8 cellular contexts compared by ENCODE assay signal in the genomic region with DNA sequence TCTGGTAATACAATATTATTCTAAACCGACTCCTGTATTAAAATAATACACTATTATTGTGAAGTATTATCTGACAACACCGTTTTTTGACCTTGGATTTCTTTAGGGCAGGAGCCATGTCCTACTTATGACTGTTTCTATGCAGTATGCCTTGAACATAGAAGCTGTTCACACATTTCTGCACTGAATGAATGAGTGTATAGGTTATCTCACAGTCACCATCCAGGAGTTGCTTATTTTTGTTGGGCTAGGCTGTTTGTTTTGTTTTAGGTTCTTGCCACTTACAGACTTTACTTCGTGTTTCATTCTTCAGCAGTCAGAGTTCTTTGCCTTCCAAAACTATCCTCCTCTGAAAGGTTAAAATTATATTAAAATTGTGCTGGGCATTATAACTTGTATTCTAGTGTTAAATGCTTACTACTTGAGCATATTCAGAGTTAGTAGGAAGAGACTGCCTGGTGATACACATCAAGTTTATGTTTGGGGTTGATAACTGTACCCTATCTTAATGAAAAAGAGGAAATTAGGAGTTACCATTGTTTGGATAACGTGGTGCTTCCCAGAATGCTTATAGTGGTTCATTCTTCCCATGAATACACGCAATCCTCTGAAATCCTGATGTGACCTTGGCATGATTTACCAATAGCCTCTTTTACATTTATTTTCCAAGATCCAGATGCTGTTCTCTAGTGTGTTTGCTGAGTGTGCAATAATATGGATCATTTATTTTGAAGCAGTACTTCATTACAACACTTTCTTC. TPM values are rescaled to one million over a fixed set of nuclear protein-coding genes. Genes with fewer than 3 reads are reported as not detected.
DNase-seq lines count a peak whose midpoint lies in the region; ATAC-seq and TF ChIP-seq lines count a peak whose summit lies in the region.

No MANE protein-coding gene starts in this region.

- intact Hi-C loops in adrenal gland (cut with DNase I) (loop anchor here in 1 of 2 donors (5.0 kb wide), 1 partner anchor 122 kb away; no protein-coding TSS in a partner anchor), left lung (cut with DNase I) (no loop called here)

- peak in 1 of 2 donors; percentile 19 for TF ChIP-seq POLR2A in adrenal gland (IDR thresholded peaks at IDR 0.05)

- no peaks in the 10 kb centered on the region for H3K27me3 ChIP-seq in adrenal gland
- H3K27me3 ChIP-seq in left lung: no peaks in the 10 kb centered on the region

- peaks cover 33 to 53% of the 10 kb centered on the region in 2 donors for H3K4me1 ChIP-seq in adrenal gland (replicated peaks in 1 of 2)
- H3K4me1 ChIP-seq in left lung: peaks cover 14 to 60% of the 10 kb centered on the region in 2 donors

- TF ChIP-seq CTCF in AG04449 (IDR thresholded peaks at IDR 0.05; ENCODE audit: insufficient read depth, low read length, missing control alignments): no peak
- no peak for TF ChIP-seq CTCF in adrenal gland (IDR thresholded peaks at IDR 0.05)
- no peak for TF ChIP-seq CTCF in left lung (IDR thresholded peaks at IDR 0.05)

- WGBS in adrenal gland, 4 donors: 8 to 16% (median 13%) methylated on average over 5 of the region's 5 CpGs

- no peaks in the 10 kb centered on the region for H3K9me3 ChIP-seq in adrenal gland (replicated peaks in 1 of 3)
- no peaks in the 10 kb centered on the region for H3K9me3 ChIP-seq in left lung

- no peak for ATAC-seq in left lung

- H3K36me3 ChIP-seq in adrenal gland (replicated peaks in 1 of 2): no peaks in the 10 kb centered on the region
- H3K36me3 ChIP-seq in left lung: peaks cover 0 to 8% of the 10 kb centered on the region in 2 donors

- CTCF ChIA-PET in AG04449 (lab: Yijun Ruan, JAX): interaction anchor here (1.2 to 4.6 kb wide), 4 partner anchors 44 to 123 kb away, joined by 4 to 26 read pairs (median 8); no protein-coding TSS in a partner anchor

- POLR2A ChIA-PET in AG04449 (lab: Yijun Ruan, JAX): interaction anchor here (0.8 to 2.0 kb wide), 2 partner anchors 11 to 45 kb away, joined by 3 to 14 read pairs; no protein-coding TSS in a partner anchor

- H3K27ac ChIP-seq in adrenal gland (peak overlapping the region in 3 of 5 donors; percentile 64 to 91 (median 86)), left lung (peak overlapping the region; percentile 91 to 93)

- H3K4me3 ChIP-seq in AG04449 (ENCODE audit: low read depth, low read length) (peak overlapping the region; percentile 77), adrenal gland (peak overlapping the region in 2 of 4 donors; percentile 88 to 96), left lung (peak overlapping the region; percentile 89 to 91)

- DNase-seq in AG04449 (ENCODE audit: low read depth, low spot score) (no peak), HCEC 1CT (peak; percentile 55), adrenal gland (no peak), left lung (no peak), NCI-H526 (lab: John Stamatoyannopoulos, UW) (no peak), kidney tubule cell (ENCODE audit: low spot score) (no peak), NOMO-1 (lab: John Stamatoyannopoulos, UW; ENCODE audit: unreplicated experiment in 2 of 2) (no peak)
- DNase-seq in activated CD4-positive, CD25-positive, alpha-beta regulatory T cell (lab: John Stamatoyannopoulos, UW): no peak

RNA-seq across cellular contexts. Expression of gene RALA, which starts 1.7 kb away (rescaled TPM):
- total RNA-seq in adrenal gland (10 to 100 TPM; 24.1 to 58.6 (median 34.9) TPM), left lung (10 to 100 TPM; 45.8 to 46.6 TPM)
- 10 to 100 TPM; 15.4 to 45.6 (median 26.3) TPM for polyA plus RNA-seq in adrenal gland

RNA-seq across cellular contexts. Expression of gene YAE1, which starts 58.9 kb away (rescaled TPM):
- total RNA-seq in adrenal gland (10 to 100 TPM; 11.1 to 26.7 (median 21.1) TPM), left lung (10 to 100 TPM; 16.8 to 19.7 TPM)
- 10 to 100 TPM; 43.1 to 77.2 (median 51.1) TPM for polyA plus RNA-seq in adrenal gland
